ENCODE assay signal across 8 cellular contexts in genomic region chr7:155206286-155207020, GRCh38.
DNase-seq lines count a peak whose midpoint lies in the region; ATAC-seq and TF ChIP-seq lines count a peak whose summit lies in the region.

No MANE protein-coding gene starts in this region.

- peak overlapping the region; percentile 41; the same call in 1 of the 2 replicates for H2AFZ ChIP-seq in KMS-11 (ENCODE audit: low read depth)

- peaks cover 0 to 2% (median 0%) of the 10 kb centered on the region in 5 donors for H3K9me3 ChIP-seq in subcutaneous abdominal adipose tissue (ENCODE audit: control insufficient read depth in 5 of 5, low read length in 5 of 5)

- peak in 9 of 14 donors; percentile 10 to 62 (median 40) for DNase-seq in C1 segment of cervical spinal cord (lab: John Stamatoyannopoulos, UW)
- DNase-seq in activated CD4-positive, alpha-beta T cell treated with anti-CD3 and anti-CD28 coated beads, Interleukin-2, amount 50 U/mL, for 1 hour: peak; percentile 59
- peak; percentile 9 for DNase-seq in effector CD8-positive, alpha-beta T cell (lab: John Stamatoyannopoulos, UW)
- peak; percentile 89 for DNase-seq in natural killer cell treated with Interleukin-12 subunit alpha and Interleukin-12 subunit beta and Interleukin-15 and Interleukin-18, amount 100 ng/mL, for 72 hours (ENCODE audit: low spot score)
- no peak for DNase-seq in NCI-H526 treated with DMSO at 0.1 percent for 48 hours (lab: John Stamatoyannopoulos, UW)

- ATAC-seq in GM21367 (IDR thresholded peaks at IDR 0.05; ENCODE audit: unreplicated experiment): peak; percentile 33
- ATAC-seq in natural killer cell treated with Interleukin-12 subunit alpha and Interleukin-12 subunit beta and Interleukin-15 and Interleukin-18, amount 100 ng/mL, for 72 hours: peak; percentile 64 to 74

- no peaks in the 10 kb centered on the region for H3K36me3 ChIP-seq in KMS-11 (ENCODE audit: insufficient read depth)
- no peaks in the 10 kb centered on the region for H3K36me3 ChIP-seq in subcutaneous abdominal adipose tissue (ENCODE audit: control insufficient read depth in 5 of 5, insufficient read depth in 5 of 5, low read length in 5 of 5)

- peak overlapping the region; percentile 75 for H3K4me2 ChIP-seq in KMS-11

- H3K9ac ChIP-seq in KMS-11 (peak overlapping the region; percentile 94), subcutaneous abdominal adipose tissue (ENCODE audit: low read length in 5 of 5) (peak overlapping the region; percentile 66 to 98 (median 76))

- peak overlapping the region; percentile 99 for H3K27ac ChIP-seq in KMS-11
- H3K27ac ChIP-seq in subcutaneous abdominal adipose tissue (ENCODE audit: low read depth, low read length): peak overlapping the region; percentile 87

- H3K4me1 ChIP-seq in KMS-11 (ENCODE audit: low read depth, poor library complexity, severe bottlenecking): peaks cover 25% of the 10 kb centered on the region
- H3K4me1 ChIP-seq in subcutaneous abdominal adipose tissue (ENCODE audit: control insufficient read depth in 5 of 5, insufficient read depth in 5 of 5, low read length in 5 of 5): peaks cover 0 to 39% (median 19%) of the 10 kb centered on the region in 5 donors

- no peak for TF ChIP-seq CTCF in KMS-11 (conservative IDR thresholded peaks at IDR 0.05; ENCODE audit: low read depth, low read length)

- peaks cover 12% of the 10 kb centered on the region for H3K9me3 Mint-ChIP-seq in natural killer cell treated with Interleukin-12 subunit alpha and Interleukin-12 subunit beta and Interleukin-15 and Interleukin-18, amount 100 ng/mL, for 72 hours

- H3K4me3 Mint-ChIP-seq in natural killer cell treated with Interleukin-12 subunit alpha and Interleukin-12 subunit beta and Interleukin-15 and Interleukin-18, amount 100 ng/mL, for 72 hours: peak overlapping the region; percentile 99

- H3K4me3 ChIP-seq in KMS-11 (IDR thresholded peaks at IDR 0.05; ENCODE audit: insufficient read depth, low read depth, low read length) (peak overlapping the region; percentile 61), subcutaneous abdominal adipose tissue (ENCODE audit: low read depth in 1 of 5, low read length in 5 of 5) (peak overlapping the region; percentile 58 to 97 (median 82))

- peaks cover 34 to 39% of the 10 kb centered on the region in 2 donors for H3K4me1 Mint-ChIP-seq in natural killer cell treated with Interleukin-12 subunit alpha and Interleukin-12 subunit beta and Interleukin-15 and Interleukin-18, amount 100 ng/mL, for 72 hours (ENCODE audit: low read depth in 2 of 2)

- H3K27me3 Mint-ChIP-seq in natural killer cell treated with Interleukin-12 subunit alpha and Interleukin-12 subunit beta and Interleukin-15 and Interleukin-18, amount 100 ng/mL, for 72 hours: no peaks in the 10 kb centered on the region

- no peaks in the 10 kb centered on the region for H4K20me1 ChIP-seq in KMS-11 (ENCODE audit: insufficient read depth)

- H3K27me3 ChIP-seq in KMS-11 (ENCODE audit: insufficient read depth, low read depth) (no peaks in the 10 kb centered on the region), subcutaneous abdominal adipose tissue (ENCODE audit: control insufficient read depth in 5 of 5, insufficient read depth in 4 of 5, low read length in 5 of 5) (peaks cover 0 to 7% (median 0%) of the 10 kb centered on the region in 5 donors)

- H3K36me3 Mint-ChIP-seq in natural killer cell treated with Interleukin-12 subunit alpha and Interleukin-12 subunit beta and Interleukin-15 and Interleukin-18, amount 100 ng/mL, for 72 hours: peaks cover 10% of the 10 kb centered on the region

- H3K27ac Mint-ChIP-seq in natural killer cell treated with Interleukin-12 subunit alpha and Interleukin-12 subunit beta and Interleukin-15 and Interleukin-18, amount 100 ng/mL, for 72 hours: peak overlapping the region; percentile 97 to 100

- H3K79me2 ChIP-seq in KMS-11 (ENCODE audit: insufficient read depth, low read depth): no peaks in the 10 kb centered on the region
